ENCODE assay signal across 18 cellular contexts in genomic region chr5:83848928-83849327, GRCh38.
"Had no signal": no experiment of that assay in that cellular context is flagged by ENCODE, and none has a peak within 500 bp of the region (broad histone marks: within the 10 kb centered on the region; RNA-seq: fewer than 3 reads in every experiment).

No MANE protein-coding gene starts in this region.

- H3K9me3 ChIP-seq: ovary, prostate gland, testis had no signal

- H3K36me3 ChIP-seq: ovary, prostate gland, spleen had no signal

- H3K4me1 ChIP-seq: prostate gland, spleen, testis had no signal

- H3K4me3 ChIP-seq: hepatocyte, ovary, prostate gland, spleen, testis had no signal

- H3K27ac ChIP-seq: hepatocyte, ovary, prostate gland, spleen, testis had no signal

- H3K27me3 ChIP-seq: hepatocyte, ovary, spleen, testis had no signal

- H3K79me2 ChIP-seq: hepatocyte had no signal

- DNase-seq: activated CD4-positive, alpha-beta memory T cell treated with anti-CD3 and anti-CD28 coated beads for 36 hours; activated CD4-positive, alpha-beta T cell treated with anti-CD3 and anti-CD28 coated beads for 48 hours; activated effector memory CD4-positive, alpha-beta T cell treated with Interleukin-2 at 50 U/mL for 16 hours; activated T-cell treated with anti-CD3 and anti-CD28 coated beads, Interleukin-2, amount 50 U/mL, for 72 hours; aorta; effector memory CD4-positive, alpha-beta T cell; foreskin melanocyte; glutamatergic neuron; kidney glomerular epithelial cell; ovary; spleen; stimulated activated CD4-positive, alpha-beta T cell treated with anti-CD3 and anti-CD28 coated beads, Interleukin-4, amount 100 ng/mL, for 1 hour; stimulated activated naive CD4-positive, alpha-beta T cell; T-helper 9 cell; testis; trophoblast cell had no signal

- H3K4me2 ChIP-seq: hepatocyte had no signal

- H2AFZ ChIP-seq: hepatocyte had no signal
